Comparison of ENCODE assay signal across 14 cellular contexts in genomic region chr9:124858330-124859046, GRCh38. TPM values are rescaled to one million over a fixed set of nuclear protein-coding genes. Genes with fewer than 3 reads are reported as not detected.
DNase-seq lines count a peak whose midpoint lies in the region; ATAC-seq and TF ChIP-seq lines count a peak whose summit lies in the region.
"Had no signal": no experiment of that assay in that cellular context is flagged by ENCODE, and none has a peak within 500 bp of the region (broad histone marks: within the 10 kb centered on the region; RNA-seq: fewer than 3 reads in every experiment).

No MANE protein-coding gene starts in this region.

- H3K4me3 ChIP-seq in DND-41 (ENCODE audit: low read depth in 1 of 2, low read length in 2 of 2) (no peak overlapping the region), WERI-Rb-1 (ENCODE audit: low read depth, low read length) (no peak overlapping the region), mesendoderm (ENCODE audit: low read length) (no peak overlapping the region), hepatocyte (no peak overlapping the region)

- H3K4ac ChIP-seq in mesendoderm (ENCODE audit: low read depth, low read length), result no peak overlapping the region

- H3K9me2 ChIP-seq in hepatocyte (replicated peaks; ENCODE audit: insufficient read depth), result no peaks in the 10 kb centered on the region

- peaks cover 62% of the 10 kb centered on the region for H4K20me1 ChIP-seq in DND-41 (ENCODE audit: insufficient read depth, low read length)
- H4K20me1 ChIP-seq in hepatocyte (ENCODE audit: insufficient read depth, poor library complexity, severe bottlenecking), result peaks cover 51% of the 10 kb centered on the region

- no peak overlapping the region for H2BK15ac ChIP-seq in mesendoderm (replicated peaks; ENCODE audit: low read depth)

- peak overlapping the region; percentile 93; the same call in 1 of the 2 replicates for H3K4me2 ChIP-seq in DND-41 (ENCODE audit: insufficient read depth, low read length)
- H3K4me2 ChIP-seq in mesendoderm (ENCODE audit: low read length), result no peak overlapping the region
- H3K4me2 ChIP-seq in hepatocyte, result no peak overlapping the region

- ATAC-seq in DND-41 (ENCODE audit: insufficient read depth, low read depth), result no peak
- ATAC-seq in GM18868 (IDR thresholded peaks at IDR 0.05; ENCODE audit: unreplicated experiment), result no peak
- ATAC-seq in GM19395 (IDR thresholded peaks at IDR 0.05; ENCODE audit: unreplicated experiment), result no peak

- no peaks in the 10 kb centered on the region for H3K9me3 ChIP-seq in DND-41 (ENCODE audit: insufficient read depth, low read length, severe bottlenecking)
- no peaks in the 10 kb centered on the region for H3K9me3 ChIP-seq in WERI-Rb-1 (ENCODE audit: severe bottlenecking)
- no peaks in the 10 kb centered on the region for H3K9me3 ChIP-seq in hepatocyte (ENCODE audit: low read depth)

- no peak overlapping the region for H4K5ac ChIP-seq in mesendoderm (ENCODE audit: low read length)

- intact Hi-C loops in posterior cingulate gyrus (cut with DNase I), result loop anchor here (10.0 kb wide), 1 partner anchor 516 kb away; no protein-coding TSS in a partner anchor

- H3K36me3 ChIP-seq in DND-41 (ENCODE audit: insufficient read depth, low read length), result peaks cover 55% of the 10 kb centered on the region
- H3K36me3 ChIP-seq in WERI-Rb-1, result peaks cover 65% of the 10 kb centered on the region
- H3K36me3 ChIP-seq in mesendoderm (ENCODE audit: control insufficient read depth, insufficient read depth, low read length), result peaks cover 32% of the 10 kb centered on the region
- H3K36me3 ChIP-seq in hepatocyte (replicated peaks; ENCODE audit: insufficient read depth, low read depth), result no peaks in the 10 kb centered on the region

- H3K27ac ChIP-seq in DND-41 (ENCODE audit: low read length) (no peak overlapping the region), WERI-Rb-1 (no peak overlapping the region), mesendoderm (ENCODE audit: low read depth, low read length) (no peak overlapping the region), hepatocyte (no peak overlapping the region)
- H3K27ac ChIP-seq: brain microvascular endothelial cell had no signal

- TF ChIP-seq POLR2A in GM19193 (IDR thresholded peaks at IDR 0.05; ENCODE audit: extremely low read depth, insufficient read depth, insufficient read length), result peak; percentile 5

- H3K18ac ChIP-seq in mesendoderm (ENCODE audit: low read length), result no peak overlapping the region

- no peak overlapping the region for H3K23ac ChIP-seq in mesendoderm (ENCODE audit: low read length)

- H2AK5ac ChIP-seq in mesendoderm (ENCODE audit: low read length), result no peak overlapping the region

- H3K79me1 ChIP-seq in mesendoderm (ENCODE audit: low read length), result peaks cover 18% of the 10 kb centered on the region

- no peak overlapping the region for H2BK5ac ChIP-seq in mesendoderm (ENCODE audit: low read length)

- WGBS in mesendoderm (ENCODE audit: extremely low coverage, insufficient coverage, low lambda C conversion rate), result no CpG with 5 or more reads among the region's 9 CpGs
- WGBS in hepatocyte (ENCODE audit: low lambda C conversion rate, missing lambda C conversion rate), result 93% methylated on average over 9 of the region's 9 CpGs

- H3K27me3 ChIP-seq in DND-41 (ENCODE audit: insufficient read depth, low read length, poor library complexity) (no peaks in the 10 kb centered on the region), WERI-Rb-1 (ENCODE audit: insufficient read depth, low read depth, severe bottlenecking) (no peaks in the 10 kb centered on the region), mesendoderm (ENCODE audit: insufficient read depth, low read length, poor library complexity) (no peaks in the 10 kb centered on the region), hepatocyte (no peaks in the 10 kb centered on the region)
- H3K27me3 ChIP-seq: brain microvascular endothelial cell had no signal

- H3K79me2 ChIP-seq in DND-41 (ENCODE audit: insufficient read depth, low read length) (peaks cover 35% of the 10 kb centered on the region), mesendoderm (ENCODE audit: control insufficient read depth, insufficient read depth, low read length) (peaks cover 34% of the 10 kb centered on the region), hepatocyte (peaks cover 29% of the 10 kb centered on the region)

- H2AFZ ChIP-seq in DND-41 (ENCODE audit: low read depth, low read length) (no peak overlapping the region), hepatocyte (no peak overlapping the region)

- H3K4me1 ChIP-seq in DND-41 (ENCODE audit: insufficient read depth, low read length), result peaks cover 37% of the 10 kb centered on the region
- H3K4me1 ChIP-seq in mesendoderm (ENCODE audit: control insufficient read depth, low read depth, low read length), result peaks cover 4% of the 10 kb centered on the region
- peaks cover 13% of the 10 kb centered on the region for H3K4me1 ChIP-seq in hepatocyte (ENCODE audit: insufficient read depth)

- TF ChIP-seq CTCF in DND-41 (IDR thresholded peaks at IDR 0.05; ENCODE audit: borderline replicate concordance, extremely low read depth, low read length, poor library complexity, severe bottlenecking) (no peak), WERI-Rb-1 (IDR thresholded peaks at IDR 0.05; ENCODE audit: low read depth, low read length) (peak; percentile 33; the same call in 1 of the 2 replicates), hepatocyte (IDR thresholded peaks at IDR 0.05; ENCODE audit: poor library complexity) (no peak)

- H3K9ac ChIP-seq in DND-41 (ENCODE audit: low read depth, low read length) (no peak overlapping the region), mesendoderm (ENCODE audit: low read length) (no peak overlapping the region)

- H2BK120ac ChIP-seq in mesendoderm (ENCODE audit: low read depth, low read length), result no peak overlapping the region

- no peak overlapping the region for H4K8ac ChIP-seq in mesendoderm (ENCODE audit: low read depth, low read length)

- no peak for DNase-seq in DND-41
- DNase-seq in WERI-Rb-1, result no peak
- DNase-seq in mesendoderm, result no peak
- DNase-seq in hepatocyte (ENCODE audit: low spot score), result no peak
- no peak for DNase-seq in posterior cingulate gyrus
- DNase-seq: brain microvascular endothelial cell, NCI-H524, occipital lobe, Right ventricle myocardium superior, trophoblast cell had no signal

- peak overlapping the region; percentile 50 for H3K56ac ChIP-seq in mesendoderm (ENCODE audit: low read length)

RNA-seq across cellular contexts. Expression of gene RPL35, which starts 3.3 kb away (rescaled TPM):
- polyA plus RNA-seq in mesendoderm (2013, experiment 1 of 2), result 5,500 TPM
- 5,550 TPM for polyA plus RNA-seq in mesendoderm (2013, experiment 2 of 2)
- total RNA-seq in hepatocyte, result 1,257 and 1,574 TPM in 2 replicates
- polyA plus RNA-seq in hepatocyte, result 927 and 1,057 TPM in 2 replicates

RNA-seq across cellular contexts. Expression of gene ARPC5L, which starts 3.4 kb away (rescaled TPM):
- 67.4 TPM for polyA plus RNA-seq in mesendoderm (2013, experiment 1 of 2)
- polyA plus RNA-seq in mesendoderm (2013, experiment 2 of 2), result 66.9 TPM
- total RNA-seq in hepatocyte, result 40.3 and 44.0 TPM in 2 replicates
- 84.4 and 95.5 TPM in 2 replicates for polyA plus RNA-seq in hepatocyte

RNA-seq across cellular contexts. Expression of gene WDR38, which starts 5.2 kb away (rescaled TPM):
- not detected for polyA plus RNA-seq in mesendoderm (2013, experiment 1 of 2)
- not detected for polyA plus RNA-seq in mesendoderm (2013, experiment 2 of 2)
- not detected in 2 replicates for total RNA-seq in hepatocyte
- not detected in 2 replicates for polyA plus RNA-seq in hepatocyte
- total RNA-seq: liver, occipital lobe, Right ventricle myocardium superior had no signal
- polyA plus RNA-seq: liver had no signal
